1 cellular context compared by ENCODE assay signal in the genomic region with DNA sequence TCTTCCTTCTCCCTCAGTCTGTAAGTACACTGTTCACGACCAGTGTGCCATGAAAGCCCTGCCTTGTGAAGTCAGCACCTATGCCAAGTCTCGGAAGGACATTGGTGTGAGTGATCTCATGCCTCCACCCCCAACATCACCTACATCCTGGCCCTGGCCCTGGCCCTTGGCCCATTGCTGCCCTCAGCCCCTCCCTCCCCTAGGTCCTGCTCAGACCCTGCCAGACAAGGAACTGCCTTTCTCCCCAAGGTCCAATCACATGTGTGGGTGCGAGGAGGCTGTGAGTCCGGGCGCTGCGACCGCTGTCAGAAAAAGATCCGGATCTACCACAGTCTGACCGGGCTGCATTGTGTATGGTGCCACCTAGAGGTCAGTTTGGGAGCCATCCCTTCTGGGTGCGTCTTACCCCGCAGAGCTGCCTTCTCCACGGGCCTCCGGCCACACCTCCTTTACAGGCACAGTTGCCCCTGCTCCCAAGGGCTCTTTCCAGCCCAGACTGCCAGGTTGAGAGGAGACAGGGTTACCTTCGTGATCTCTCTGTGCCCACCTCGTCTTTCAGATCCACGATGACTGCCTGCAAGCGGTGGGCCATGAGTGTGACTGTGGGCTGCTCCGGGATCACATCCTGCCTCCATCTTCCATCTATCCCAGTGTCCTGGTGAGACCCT.
TF ChIP-seq lines count a peak whose summit lies in the region.

No MANE protein-coding gene starts in this region.

TF ChIP-seq in K562, 482 proteins besides CTCF, POLR2A, EP300 and RAD21 (continued from another document):
- TF ChIP-seq, protein P1, sequence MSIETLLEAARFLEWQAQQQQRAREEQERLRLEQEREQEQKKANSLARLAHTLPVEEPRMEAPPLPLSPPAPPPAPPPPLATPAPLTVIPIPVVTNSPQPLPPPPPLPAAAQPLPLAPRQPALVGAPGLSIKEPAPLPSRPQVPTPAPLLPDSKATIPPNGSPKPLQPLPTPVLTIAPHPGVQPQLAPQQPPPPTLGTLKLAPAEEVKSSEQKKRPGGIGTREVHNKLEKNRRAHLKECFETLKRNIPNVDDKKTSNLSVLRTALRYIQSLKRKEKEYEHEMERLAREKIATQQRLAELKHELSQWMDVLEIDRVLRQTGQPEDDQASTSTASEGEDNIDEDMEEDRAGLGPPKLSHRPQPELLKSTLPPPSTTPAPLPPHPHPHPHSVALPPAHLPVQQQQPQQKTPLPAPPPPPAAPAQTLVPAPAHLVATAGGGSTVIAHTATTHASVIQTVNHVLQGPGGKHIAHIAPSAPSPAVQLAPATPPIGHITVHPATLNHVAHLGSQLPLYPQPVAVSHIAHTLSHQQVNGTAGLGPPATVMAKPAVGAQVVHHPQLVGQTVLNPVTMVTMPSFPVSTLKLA (conservative IDR thresholded peaks at IDR 0.05): peak in 1 of 2 experiments; percentile 34; a peak in 1 of 4 replicates
- TF ChIP-seq XRCC5 (IDR thresholded peaks at IDR 0.05; ENCODE audit: low read depth, low read length) (0 out of 2 replicates have a peak, but pooled peaks have one; percentile 31), ZNF282 (CRISPR knock-in tag; IDR thresholded peaks at IDR 0.05) (0 out of 2 replicates have a peak, but pooled peaks have one; percentile 30), ZFPM2 (CRISPR knock-in tag; IDR thresholded peaks at IDR 0.05) (no peak), TCF7 (IDR thresholded peaks at IDR 0.05; ENCODE audit: borderline replicate concordance) (no peak), ZNF583 (CRISPR knock-in tag; IDR thresholded peaks at IDR 0.05) (no peak), SMC3 (conservative IDR thresholded peaks at IDR 0.05; ENCODE audit: insufficient read depth, low read depth, low read length) (peak; percentile 71), NRF1 (conservative IDR thresholded peaks at IDR 0.05 in 1 of 2, IDR thresholded peaks at IDR 0.05 in 1 of 2) (0 out of 4 replicates have a peak, but pooled peaks of 1 of the 2 experiments have one; percentile 18), ZNF431 (CRISPR knock-in tag; IDR thresholded peaks at IDR 0.05) (0 out of 2 replicates have a peak, but pooled peaks have one; percentile 47), PCBP2 (IDR thresholded peaks at IDR 0.05; ENCODE audit: low read depth, low read length, poor library complexity, severe bottlenecking) (no peak), MTA3 (IDR thresholded peaks at IDR 0.05; ENCODE audit: borderline replicate concordance) (peak; percentile 48; the same call in 1 of the 2 replicates), CTBP1 (IDR thresholded peaks at IDR 0.05; ENCODE audit: borderline replicate concordance) (peak; percentile 65; the same call in 1 of the 2 replicates), RB1 (IDR thresholded peaks at IDR 0.05; ENCODE audit: low read depth) (peak; percentile 58; the same call in 1 of the 2 replicates), CHD4 (IDR thresholded peaks at IDR 0.05; ENCODE audit: insufficient read depth, insufficient replicate concordance, low read depth, low read length, poor library complexity, severe bottlenecking) (no peak), LCOR (CRISPR knock-in tag; IDR thresholded peaks at IDR 0.05) (no peak), BRD9 (IDR thresholded peaks at IDR 0.05; ENCODE audit: low read depth, partially characterized antibody) (no peak), RCOR1 (IDR thresholded peaks at IDR 0.05; ENCODE audit: borderline replicate concordance in 1 of 2, low read depth in 2 of 2, low read length in 2 of 2) (peak in 1 of 2 experiments; percentile 75; a peak in 2 of 4 replicates), MAZ (CRISPR knock-in tag; conservative IDR thresholded peaks at IDR 0.05 in 1 of 2, IDR thresholded peaks at IDR 0.05 in 1 of 2) (peak in 1 of 2 experiments; percentile 50; a peak in 1 of 4 replicates), ESRRA (IDR thresholded peaks at IDR 0.05; ENCODE audit: borderline replicate concordance, low read depth) (peak; percentile 58; the same call in 1 of the 2 replicates), CC2D1A (IDR thresholded peaks at IDR 0.05) (peak; percentile 74), ZNF253 (CRISPR knock-in tag; conservative IDR thresholded peaks at IDR 0.05) (no peak), TAF9B (IDR thresholded peaks at IDR 0.05; ENCODE audit: partially characterized antibody) (no peak), ETV5 (CRISPR knock-in tag; IDR thresholded peaks at IDR 0.05; ENCODE audit: low read depth) (no peak), JUND (IDR thresholded peaks at IDR 0.05; ENCODE audit: borderline replicate concordance, low read depth, low read length) (peak; percentile 58), JUND (tag; IDR thresholded peaks at IDR 0.05; ENCODE audit: borderline replicate concordance, low read depth, low read length) (peak; percentile 55; the same call in 2 of the 3 replicates)
- TF ChIP-seq, protein P2, sequence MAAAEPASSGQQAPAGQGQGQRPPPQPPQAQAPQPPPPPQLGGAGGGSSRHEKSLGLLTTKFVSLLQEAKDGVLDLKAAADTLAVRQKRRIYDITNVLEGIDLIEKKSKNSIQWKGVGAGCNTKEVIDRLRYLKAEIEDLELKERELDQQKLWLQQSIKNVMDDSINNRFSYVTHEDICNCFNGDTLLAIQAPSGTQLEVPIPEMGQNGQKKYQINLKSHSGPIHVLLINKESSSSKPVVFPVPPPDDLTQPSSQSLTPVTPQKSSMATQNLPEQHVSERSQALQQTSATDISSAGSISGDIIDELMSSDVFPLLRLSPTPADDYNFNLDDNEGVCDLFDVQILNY (CRISPR knock-in tag; IDR thresholded peaks at IDR 0.05): no peak
- TF ChIP-seq, protein P3, sequence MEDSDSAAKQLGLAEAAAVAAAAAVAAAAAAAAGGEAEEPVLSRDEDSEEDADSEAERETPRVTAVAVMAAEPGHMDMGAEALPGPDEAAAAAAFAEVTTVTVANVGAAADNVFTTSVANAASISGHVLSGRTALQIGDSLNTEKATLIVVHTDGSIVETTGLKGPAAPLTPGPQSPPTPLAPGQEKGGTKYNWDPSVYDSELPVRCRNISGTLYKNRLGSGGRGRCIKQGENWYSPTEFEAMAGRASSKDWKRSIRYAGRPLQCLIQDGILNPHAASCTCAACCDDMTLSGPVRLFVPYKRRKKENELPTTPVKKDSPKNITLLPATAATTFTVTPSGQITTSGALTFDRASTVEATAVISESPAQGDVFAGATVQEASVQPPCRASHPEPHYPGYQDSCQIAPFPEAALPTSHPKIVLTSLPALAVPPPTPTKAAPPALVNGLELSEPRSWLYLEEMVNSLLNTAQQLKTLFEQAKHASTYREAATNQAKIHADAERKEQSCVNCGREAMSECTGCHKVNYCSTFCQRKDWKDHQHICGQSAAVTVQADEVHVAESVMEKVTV (CRISPR knock-in tag; IDR thresholded peaks at IDR 0.05): peak; percentile 46; the same call in 1 of the 2 replicates
- TF ChIP-seq, protein P4, sequence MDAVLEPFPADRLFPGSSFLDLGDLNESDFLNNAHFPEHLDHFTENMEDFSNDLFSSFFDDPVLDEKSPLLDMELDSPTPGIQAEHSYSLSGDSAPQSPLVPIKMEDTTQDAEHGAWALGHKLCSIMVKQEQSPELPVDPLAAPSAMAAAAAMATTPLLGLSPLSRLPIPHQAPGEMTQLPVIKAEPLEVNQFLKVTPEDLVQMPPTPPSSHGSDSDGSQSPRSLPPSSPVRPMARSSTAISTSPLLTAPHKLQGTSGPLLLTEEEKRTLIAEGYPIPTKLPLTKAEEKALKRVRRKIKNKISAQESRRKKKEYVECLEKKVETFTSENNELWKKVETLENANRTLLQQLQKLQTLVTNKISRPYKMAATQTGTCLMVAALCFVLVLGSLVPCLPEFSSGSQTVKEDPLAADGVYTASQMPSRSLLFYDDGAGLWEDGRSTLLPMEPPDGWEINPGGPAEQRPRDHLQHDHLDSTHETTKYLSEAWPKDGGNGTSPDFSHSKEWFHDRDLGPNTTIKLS (IDR thresholded peaks at IDR 0.05; ENCODE audit: borderline replicate concordance, low read depth): 0 out of 2 replicates have a peak, but pooled peaks have one; percentile 24
- TF ChIP-seq, protein P5, sequence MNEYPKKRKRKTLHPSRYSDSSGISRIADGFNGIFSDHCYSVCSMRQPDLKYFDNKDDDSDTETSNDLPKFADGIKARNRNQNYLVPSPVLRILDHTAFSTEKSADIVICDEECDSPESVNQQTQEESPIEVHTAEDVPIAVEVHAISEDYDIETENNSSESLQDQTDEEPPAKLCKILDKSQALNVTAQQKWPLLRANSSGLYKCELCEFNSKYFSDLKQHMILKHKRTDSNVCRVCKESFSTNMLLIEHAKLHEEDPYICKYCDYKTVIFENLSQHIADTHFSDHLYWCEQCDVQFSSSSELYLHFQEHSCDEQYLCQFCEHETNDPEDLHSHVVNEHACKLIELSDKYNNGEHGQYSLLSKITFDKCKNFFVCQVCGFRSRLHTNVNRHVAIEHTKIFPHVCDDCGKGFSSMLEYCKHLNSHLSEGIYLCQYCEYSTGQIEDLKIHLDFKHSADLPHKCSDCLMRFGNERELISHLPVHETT (CRISPR knock-in tag; conservative IDR thresholded peaks at IDR 0.05 in 1 of 2, IDR thresholded peaks at IDR 0.05 in 1 of 2): 0 out of 4 replicates have a peak, but pooled peaks of 1 of the 2 experiments have one; percentile 22
- TF ChIP-seq, protein P6, sequence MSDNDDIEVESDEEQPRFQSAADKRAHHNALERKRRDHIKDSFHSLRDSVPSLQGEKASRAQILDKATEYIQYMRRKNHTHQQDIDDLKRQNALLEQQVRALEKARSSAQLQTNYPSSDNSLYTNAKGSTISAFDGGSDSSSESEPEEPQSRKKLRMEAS (CRISPR knock-in tag; IDR thresholded peaks at IDR 0.05): 0 out of 2 replicates have a peak, but pooled peaks have one; percentile 46
- TF ChIP-seq, protein P7, sequence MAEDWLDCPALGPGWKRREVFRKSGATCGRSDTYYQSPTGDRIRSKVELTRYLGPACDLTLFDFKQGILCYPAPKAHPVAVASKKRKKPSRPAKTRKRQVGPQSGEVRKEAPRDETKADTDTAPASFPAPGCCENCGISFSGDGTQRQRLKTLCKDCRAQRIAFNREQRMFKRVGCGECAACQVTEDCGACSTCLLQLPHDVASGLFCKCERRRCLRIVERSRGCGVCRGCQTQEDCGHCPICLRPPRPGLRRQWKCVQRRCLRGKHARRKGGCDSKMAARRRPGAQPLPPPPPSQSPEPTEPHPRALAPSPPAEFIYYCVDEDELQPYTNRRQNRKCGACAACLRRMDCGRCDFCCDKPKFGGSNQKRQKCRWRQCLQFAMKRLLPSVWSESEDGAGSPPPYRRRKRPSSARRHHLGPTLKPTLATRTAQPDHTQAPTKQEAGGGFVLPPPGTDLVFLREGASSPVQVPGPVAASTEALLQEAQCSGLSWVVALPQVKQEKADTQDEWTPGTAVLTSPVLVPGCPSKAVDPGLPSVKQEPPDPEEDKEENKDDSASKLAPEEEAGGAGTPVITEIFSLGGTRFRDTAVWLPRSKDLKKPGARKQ (CRISPR knock-in tag; IDR thresholded peaks at IDR 0.05): no peak
- TF ChIP-seq, protein P8, sequence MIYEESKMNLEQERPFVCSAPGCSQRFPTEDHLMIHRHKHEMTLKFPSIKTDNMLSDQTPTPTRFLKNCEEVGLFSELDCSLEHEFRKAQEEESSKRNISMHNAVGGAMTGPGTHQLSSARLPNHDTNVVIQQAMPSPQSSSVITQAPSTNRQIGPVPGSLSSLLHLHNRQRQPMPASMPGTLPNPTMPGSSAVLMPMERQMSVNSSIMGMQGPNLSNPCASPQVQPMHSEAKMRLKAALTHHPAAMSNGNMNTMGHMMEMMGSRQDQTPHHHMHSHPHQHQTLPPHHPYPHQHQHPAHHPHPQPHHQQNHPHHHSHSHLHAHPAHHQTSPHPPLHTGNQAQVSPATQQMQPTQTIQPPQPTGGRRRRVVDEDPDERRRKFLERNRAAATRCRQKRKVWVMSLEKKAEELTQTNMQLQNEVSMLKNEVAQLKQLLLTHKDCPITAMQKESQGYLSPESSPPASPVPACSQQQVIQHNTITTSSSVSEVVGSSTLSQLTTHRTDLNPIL (CRISPR knock-in tag; IDR thresholded peaks at IDR 0.05): no peak
